ENCODE assay signal across 27 cellular contexts in the genomic region with DNA sequence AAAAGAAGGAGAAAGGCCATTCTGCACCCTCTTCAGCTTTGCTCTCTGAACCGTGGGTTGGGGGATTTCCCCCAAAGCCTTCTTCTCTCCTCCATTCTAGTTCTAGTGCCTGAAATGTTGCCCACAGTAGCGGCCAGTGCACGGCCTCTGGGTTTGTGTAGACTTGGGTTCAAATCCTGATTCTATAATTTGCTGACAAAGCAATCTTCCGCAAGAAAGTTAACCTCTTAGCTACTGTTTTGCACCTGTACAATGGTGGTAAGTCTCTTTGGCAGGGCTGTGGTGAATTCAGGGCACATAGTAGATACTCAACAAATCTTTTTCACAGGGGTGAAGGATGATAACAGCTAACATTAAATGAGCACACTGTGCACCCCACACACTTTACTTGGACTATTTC. TPM values are rescaled to one million over a fixed set of nuclear protein-coding genes. Genes with fewer than 3 reads are reported as not detected.
A peak's percentile ranks its signal among the peaks of the same experiment; 100 is the strongest.
DNase-seq lines count a peak whose midpoint lies in the region; ATAC-seq, FAIRE-seq and TF ChIP-seq lines count a peak whose summit lies in the region.
"Had no signal": no experiment of that assay in that cellular context is flagged by ENCODE, and none has a peak within 500 bp of the region (broad histone marks: within the 10 kb centered on the region; RNA-seq: fewer than 3 reads in every experiment).

No MANE protein-coding gene starts in this region.

- H3K27ac Mint-ChIP-seq in memory B cell: no peak overlapping the region
- H3K27ac Mint-ChIP-seq: CD14-positive monocyte; CD4-positive, alpha-beta memory T cell; CD4-positive, CD25-positive, alpha-beta regulatory T cell had no signal

- TF ChIP-seq CTCF in HepG2 (CRISPR knock-in tag; IDR thresholded peaks at IDR 0.05): no peak
- TF ChIP-seq CTCF in right lobe of liver (IDR thresholded peaks at IDR 0.05): no peak
- TF ChIP-seq CTCF in K562 (IDR thresholded peaks at IDR 0.05 in 2 of 3, conservative IDR thresholded peaks at IDR 0.05 in 1 of 3; ENCODE audit: insufficient read depth in 2 of 3, low read depth in 1 of 3, low read length in 3 of 3): no peak
- TF ChIP-seq CTCF in PC-9 (conservative IDR thresholded peaks at IDR 0.05): no peak

- no peaks in the 10 kb centered on the region for H3F3A ChIP-seq in PC-9 (ENCODE audit: insufficient read depth, low read depth)

- H4K20me1 ChIP-seq in HepG2 (ENCODE audit: insufficient read depth, low read length) (no peaks in the 10 kb centered on the region), K562 (replicated peaks; ENCODE audit: control insufficient read depth, insufficient read depth, low read length) (no peaks in the 10 kb centered on the region), PC-9 (ENCODE audit: insufficient read depth) (no peaks in the 10 kb centered on the region)

- intact Hi-C loops in HepG2 (cut with micrococcal nuclease; ENCODE audit: unreplicated experiment): no loop called here
- intact Hi-C loops in right lobe of liver (cut with DNase I): no loop called here
- intact Hi-C loops in K562 (cut with micrococcal nuclease): no loop called here
- intact Hi-C loops in PC-9 (cut with micrococcal nuclease; ENCODE audit: unreplicated experiment): no loop called here

- no TSS peak for BruUV-seq in HepG2 (replicated peaks; lab: Mats Ljungman, UMichigan)
- no TSS peak for BruUV-seq in K562 (replicated peaks; lab: Mats Ljungman, UMichigan)
- no TSS peak for BruUV-seq in PC-9 (replicated peaks; lab: Mats Ljungman, UMichigan)

- no peaks in the 10 kb centered on the region for H3K9me3 ChIP-seq in HepG2 (ENCODE audit: low read length)
- H3K9me3 ChIP-seq in right lobe of liver: no peaks in the 10 kb centered on the region
- no peaks in the 10 kb centered on the region for H3K9me3 ChIP-seq in K562 (replicated peaks; ENCODE audit: control insufficient read depth, insufficient read depth, low read depth, low read length)
- no peaks in the 10 kb centered on the region for H3K9me3 ChIP-seq in PC-9 (ENCODE audit: insufficient read depth, low read depth)
- H3K9me3 ChIP-seq: BE2C, BLaER1 had no signal

- ATAC-seq in HepG2: no peak
- ATAC-seq in right lobe of liver: no peak
- no peak for ATAC-seq in K562
- ATAC-seq in memory B cell (ENCODE audit: low read depth): peak; percentile 59
- ATAC-seq in HG02852 (IDR thresholded peaks at IDR 0.05; ENCODE audit: unreplicated experiment): no peak
- no peak for ATAC-seq in HG03280 (IDR thresholded peaks at IDR 0.05; ENCODE audit: unreplicated experiment)
- ATAC-seq: GM12878 had no signal

- H3K4me3 ChIP-seq in HepG2 (replicated peaks in 1 of 3; ENCODE audit: insufficient read depth in 1 of 3, low read depth in 2 of 3, low read length in 3 of 3): no peak overlapping the region
- H3K4me3 ChIP-seq in right lobe of liver: no peak overlapping the region
- H3K4me3 ChIP-seq in K562: no peak overlapping the region
- no peak overlapping the region for H3K4me3 ChIP-seq in PC-9
- H3K4me3 ChIP-seq: BLaER1, GM12878 had no signal

- in situ Hi-C loops in HepG2 (cut with HindIII; ENCODE audit: extremely low pct_ligation_motif_present, low pct_unique_long_range_greater_than_20kb): no loop called here
- in situ Hi-C loops in K562 (cut with MboI): no loop called here

- H3K4me1 Mint-ChIP-seq in memory B cell: peaks cover 9% of the 10 kb centered on the region

- H3K9ac ChIP-seq in HepG2 (ENCODE audit: insufficient read depth, low read depth, low read length): no peak overlapping the region
- no peak overlapping the region for H3K9ac ChIP-seq in K562 (ENCODE audit: insufficient read depth in 1 of 2, low read depth in 2 of 2, low read length in 2 of 2)
- H3K9ac ChIP-seq: BLaER1 had no signal

- H3K36me3 ChIP-seq in HepG2 (replicated peaks in 1 of 2; ENCODE audit: control insufficient read depth in 1 of 2, insufficient read depth in 2 of 2, low read length in 2 of 2): no peaks in the 10 kb centered on the region
- no peaks in the 10 kb centered on the region for H3K36me3 ChIP-seq in right lobe of liver
- no peaks in the 10 kb centered on the region for H3K36me3 ChIP-seq in K562 (ENCODE audit: control insufficient read depth, insufficient read depth, low read length)
- no peaks in the 10 kb centered on the region for H3K36me3 ChIP-seq in PC-9 (ENCODE audit: low read depth)
- H3K36me3 ChIP-seq: BE2C, BLaER1 had no signal

- no peaks in the 10 kb centered on the region for H3K9me2 ChIP-seq in PC-9 (ENCODE audit: insufficient read depth)

- H3K27me3 ChIP-seq in HepG2 (ENCODE audit: control insufficient read depth in 1 of 2, insufficient read depth in 2 of 2, low read length in 2 of 2) (peaks cover 2 to 54% of the 10 kb centered on the region in 2 experiments), right lobe of liver (peaks cover 0 to 4% of the 10 kb centered on the region in 2 donors), K562 (ENCODE audit: control insufficient read depth in 2 of 2, insufficient read depth in 2 of 2, low read length in 2 of 2) (peaks cover 5 to 8% of the 10 kb centered on the region in 2 experiments; a peak in 3 of 5 replicates), PC-9 (ENCODE audit: insufficient read depth, low read depth) (peaks cover 80% of the 10 kb centered on the region)

- H3K4me2 ChIP-seq in HepG2 (ENCODE audit: low read depth, low read length) (no peak overlapping the region), K562 (ENCODE audit: insufficient read depth, low read length) (no peak overlapping the region), PC-9 (no peak overlapping the region)
- H3K4me2 ChIP-seq: BLaER1 had no signal

- FAIRE-seq in HepG2 (lab: Jason Lieb, UNC) (no peak), K562 (lab: Jason Lieb, UNC) (no peak)
- FAIRE-seq: GM12878, GM12892, GM18507 had no signal

- H3K4me3 Mint-ChIP-seq in memory B cell: no peak overlapping the region
- H3K4me3 Mint-ChIP-seq: CD14-positive monocyte; CD4-positive, alpha-beta memory T cell; CD4-positive, CD25-positive, alpha-beta regulatory T cell; CD8-positive, alpha-beta memory T cell had no signal

- H3K9me1 ChIP-seq in K562 (ENCODE audit: control insufficient read depth, insufficient read depth, low read length): no peaks in the 10 kb centered on the region

- peaks cover 27% of the 10 kb centered on the region for H3K27me3 Mint-ChIP-seq in memory B cell

- no peak overlapping the region for H3K27ac ChIP-seq in HepG2 (ENCODE audit: extremely low read length, insufficient read depth, low read length)
- no peak overlapping the region for H3K27ac ChIP-seq in right lobe of liver
- H3K27ac ChIP-seq in K562 (ENCODE audit: extremely low read depth, low read depth, low read length): no peak overlapping the region
- no peak overlapping the region for H3K27ac ChIP-seq in PC-9
- H3K27ac ChIP-seq: 22Rv1, BLaER1 had no signal

- no peak for TF ChIP-seq EP300 in HepG2 (IDR thresholded peaks at IDR 0.05; ENCODE audit: low read depth in 2 of 2, low read length in 2 of 2)
- no peak for TF ChIP-seq EP300 in HepG2 (CRISPR knock-in tag; IDR thresholded peaks at IDR 0.05; ENCODE audit: borderline replicate concordance)
- no peak for TF ChIP-seq EP300 in K562 (IDR thresholded peaks at IDR 0.05; ENCODE audit: low read length)

- TF ChIP-seq RAD21 in HepG2 (CRISPR knock-in tag; IDR thresholded peaks at IDR 0.05) (no peak), K562 (CRISPR knock-in tag; conservative IDR thresholded peaks at IDR 0.05 in 1 of 2, IDR thresholded peaks at IDR 0.05 in 1 of 2) (no peak)

- H2AFZ ChIP-seq in HepG2 (ENCODE audit: low read length) (no peak overlapping the region), K562 (ENCODE audit: low read depth, low read length) (no peak overlapping the region), PC-9 (no peak overlapping the region)

- CTCF ChIA-PET in HepG2 (lab: Yijun Ruan, JAX; ENCODE audit: low intra/inter-chr PET ratio, low total read pairs) (no interaction called here), K562 (lab: Yijun Ruan, JAX; ENCODE audit: low intra/inter-chr PET ratio) (no interaction called here), PC-9 (lab: Charles Lee) (no interaction called here)

- no peaks in the 10 kb centered on the region for H3K36me3 Mint-ChIP-seq in memory B cell
- H3K36me3 Mint-ChIP-seq: CD14-positive monocyte; CD4-positive, alpha-beta memory T cell; CD4-positive, CD25-positive, alpha-beta regulatory T cell; CD8-positive, alpha-beta memory T cell had no signal

- no peaks in the 10 kb centered on the region for H3K79me2 ChIP-seq in HepG2 (ENCODE audit: insufficient read depth, low read length)
- H3K79me2 ChIP-seq in K562 (ENCODE audit: control insufficient read depth, insufficient read depth, low read length): no peaks in the 10 kb centered on the region
- no peaks in the 10 kb centered on the region for H3K79me2 ChIP-seq in PC-9 (ENCODE audit: low read depth)

- no peaks in the 10 kb centered on the region for H3K9me3 Mint-ChIP-seq in memory B cell

- peaks cover 33% of the 10 kb centered on the region for H3K4me1 ChIP-seq in HepG2 (ENCODE audit: insufficient read depth, low read length)
- H3K4me1 ChIP-seq in right lobe of liver: no peaks in the 10 kb centered on the region
- H3K4me1 ChIP-seq in K562 (replicated peaks in 1 of 2; ENCODE audit: control insufficient read depth in 2 of 2, insufficient read depth in 2 of 2, low read length in 2 of 2): no peaks in the 10 kb centered on the region
- no peaks in the 10 kb centered on the region for H3K4me1 ChIP-seq in PC-9 (replicated peaks; ENCODE audit: insufficient read depth)
- H3K4me1 ChIP-seq: BE2C, BLaER1 had no signal

- no peak for TF ChIP-seq POLR2A in HepG2 (IDR thresholded peaks at IDR 0.05; ENCODE audit: insufficient read depth in 1 of 2, low read depth in 2 of 2, low read length in 2 of 2)
- TF ChIP-seq POLR2A in right lobe of liver (IDR thresholded peaks at IDR 0.05): no peak
- no peak for TF ChIP-seq POLR2A in K562 (conservative IDR thresholded peaks at IDR 0.05)

- POLR2A ChIA-PET in HepG2 (lab: Yijun Ruan, JAX) (no interaction called here), K562 (lab: Yijun Ruan, JAX) (no interaction called here), PC-9 (lab: Charles Lee; ENCODE audit: unreplicated experiment) (no interaction called here)

- 42% methylated on average over 4 of the region's 4 CpGs for WGBS in HepG2 (ENCODE audit: low lambda C conversion rate)
- WGBS in right lobe of liver (ENCODE audit: insufficient coverage, low coverage, low lambda C conversion rate, missing lambda C conversion rate): 53% methylated on average over 3 of the region's 4 CpGs
- 0% methylated on average over 4 of the region's 4 CpGs for WGBS in K562 (ENCODE audit: insufficient coverage, low coverage, missing lambda C conversion rate)

- no peak for DNase-seq in HepG2 (ENCODE audit: low spot score)
- DNase-seq in right lobe of liver: no peak
- no peak for DNase-seq in K562 (ENCODE audit: extremely low read depth in 1 of 4, low spot score in 3 of 4)
- no peak for DNase-seq in memory B cell (ENCODE audit: low spot score in 2 of 2)
- no peak for DNase-seq in PC-9
- DNase-seq: ACHN; BE2C; C1 segment of cervical spinal cord; CD4-positive, alpha-beta memory T cell; CD4-positive, CD25-positive, alpha-beta regulatory T cell; CD8-positive, alpha-beta memory T cell; COR-L47; DMS 273 treated with DMSO at 0.1 percent for 48 hours; DMS153; DMS53; DMS79; DND-41; EL; GDM1 had no signal

RNA-seq across cellular contexts. Expression of a gene that starts 5.8 kb away (rescaled TPM):
- total RNA-seq in HepG2 (2016; rRNA removed; fragmentation: Illumina TruSeq; extraction: Trizol) (not detected in 2 replicates), right lobe of liver (1 to 10 TPM in 1 of 6 experiments, under 1 TPM in 5; 0.18 to 1.0 (median 0.57) TPM), K562 (2014; rRNA removed) (not detected in 2 replicates), K562 (2014; rRNA removed; fragmentation: Illumina TruSeq; extraction: Trizol) (not detected in 2 replicates), K562 (2015; rRNA removed; fragmentation: Illumina TruSeq; extraction: Trizol) (not detected in 2 replicates), K562 (2021) (not detected in 2 replicates), PC-9 (2021) (not detected in 2 replicates)
- total RNA-seq in HepG2 (2016; cell fraction: cytosol; rRNA removed; fragmentation: Illumina TruSeq; extraction: Trizol; ENCODE audit: low read depth): not detected in 2 replicates
- not detected in 2 replicates for total RNA-seq in HepG2 (2016; cell fraction: insoluble cytoplasmic fraction; rRNA removed; fragmentation: Illumina TruSeq; extraction: Trizol)
- total RNA-seq in HepG2 (2016; cell fraction: membrane; rRNA removed; fragmentation: Illumina TruSeq; extraction: Trizol): not detected in 2 replicates
- not detected in 2 replicates for total RNA-seq in HepG2 (2016; cell fraction: nucleus; rRNA removed; fragmentation: Illumina TruSeq; extraction: Trizol)
- polyA plus RNA-seq in HepG2 (2011; rRNA removed) (0.05 TPM in 1 of 2 replicates, not detected in the other), K562 (2011; rRNA removed) (not detected in 2 replicates), K562 (2014; fragmentation: Illumina TruSeq; extraction: Trizol) (not detected in 2 replicates), K562 (2014; fragmentation: Nextera tagmentation; extraction: Ambion mirVana) (not detected), K562 (2014; rRNA removed) (not detected in 2 replicates)
- polyA plus RNA-seq in HepG2 (2011; cell fraction: cytosol; rRNA removed): 0.01 TPM in 2 replicates
- polyA plus RNA-seq in HepG2 (2011; cell fraction: nucleus; rRNA removed): 0.06 and 0.19 TPM in 2 replicates
- polyA plus RNA-seq in HepG2 (2012): 0.04 TPM in 1 of 2 replicates, not detected in the other
- not detected in 2 replicates for polyA plus RNA-seq in HepG2 (2016; cell fraction: cytosol; fragmentation: Illumina TruSeq; extraction: Trizol; ENCODE audit: low read depth)
- polyA plus RNA-seq in HepG2 (2016; cell fraction: insoluble cytoplasmic fraction; fragmentation: Illumina TruSeq; extraction: Trizol; ENCODE audit: low read depth): not detected in 2 replicates
- not detected in 2 replicates for polyA plus RNA-seq in HepG2 (2016; cell fraction: membrane; fragmentation: Illumina TruSeq; extraction: Trizol; ENCODE audit: low read depth)
- polyA plus RNA-seq in HepG2 (2016; cell fraction: nucleus; fragmentation: Illumina TruSeq; extraction: Trizol; ENCODE audit: insufficient read depth, low read depth): not detected in 2 replicates
- polyA minus RNA-seq in HepG2 (2011; rRNA and poly(A)+ RNA removed; ENCODE audit: low replicate concordance): 0.06 and 0.80 TPM in 2 replicates
- not detected in 2 replicates for polyA minus RNA-seq in HepG2 (2011; cell fraction: cytosol; rRNA and poly(A)+ RNA removed)
- 0.13 and 0.37 TPM in 2 replicates for polyA minus RNA-seq in HepG2 (2011; cell fraction: nucleus; rRNA and poly(A)+ RNA removed)
- total RNA-seq in K562 (2011; cell fraction: chromatin; rRNA removed; ENCODE audit: low replicate concordance): not detected in 2 replicates
- total RNA-seq in K562 (2011; cell fraction: nucleolus; rRNA removed): not detected in 2 replicates
- total RNA-seq in K562 (2011; cell fraction: nucleoplasm; rRNA removed): not detected in 2 replicates
- not detected in 2 replicates for polyA plus RNA-seq in K562 (2011; cell fraction: cytosol; rRNA removed)
- not detected in 2 replicates for polyA plus RNA-seq in K562 (2011; cell fraction: nucleus; rRNA removed)
- polyA plus RNA-seq in K562 (2012): 0.01 and 0.24 TPM in 2 replicates
- not detected in 2 replicates for polyA minus RNA-seq in K562 (2011; rRNA and poly(A)+ RNA removed)
- polyA minus RNA-seq in K562 (2011; cell fraction: cytosol; rRNA and poly(A)+ RNA removed): not detected in 2 replicates
- polyA minus RNA-seq in K562 (2011; cell fraction: nucleus; rRNA and poly(A)+ RNA removed): not detected in 2 replicates
- polyA plus RNA-seq: CD14-positive monocyte had no signal

RNA-seq across cellular contexts. Expression of a gene that starts 42.7 kb away (rescaled TPM):
- total RNA-seq in HepG2 (2016; rRNA removed; fragmentation: Illumina TruSeq; extraction: Trizol) (11.4 and 12.4 TPM in 2 replicates), right lobe of liver (1 to 10 TPM; 4.1 to 7.6 (median 6.0) TPM), K562 (2014; rRNA removed) (2.2 and 3.4 TPM in 2 replicates), K562 (2014; rRNA removed; fragmentation: Illumina TruSeq; extraction: Trizol) (2.7 and 3.4 TPM in 2 replicates), K562 (2015; rRNA removed; fragmentation: Illumina TruSeq; extraction: Trizol) (3.3 and 3.4 TPM in 2 replicates), K562 (2021) (3.8 TPM in 2 replicates), PC-9 (2021) (6.2 and 6.8 TPM in 2 replicates)
- 3.3 and 4.0 TPM in 2 replicates for total RNA-seq in HepG2 (2016; cell fraction: cytosol; rRNA removed; fragmentation: Illumina TruSeq; extraction: Trizol; ENCODE audit: low read depth)
- total RNA-seq in HepG2 (2016; cell fraction: insoluble cytoplasmic fraction; rRNA removed; fragmentation: Illumina TruSeq; extraction: Trizol): 9.6 and 11.0 TPM in 2 replicates
- total RNA-seq in HepG2 (2016; cell fraction: membrane; rRNA removed; fragmentation: Illumina TruSeq; extraction: Trizol): 7.1 and 7.7 TPM in 2 replicates
- total RNA-seq in HepG2 (2016; cell fraction: nucleus; rRNA removed; fragmentation: Illumina TruSeq; extraction: Trizol): 10.9 and 11.0 TPM in 2 replicates
- polyA plus RNA-seq in HepG2 (2011; rRNA removed) (25.3 and 27.2 TPM in 2 replicates), K562 (2011; rRNA removed) (6.7 and 7.3 TPM in 2 replicates), K562 (2014; fragmentation: Illumina TruSeq; extraction: Trizol) (4.8 and 6.3 TPM in 2 replicates), K562 (2014; fragmentation: Nextera tagmentation; extraction: Ambion mirVana) (1 to 10 TPM in 1 of 2 experiments, under 1 TPM in 1; 0.83 to 1.5 TPM), K562 (2014; rRNA removed) (4.6 and 4.8 TPM in 2 replicates)
- polyA plus RNA-seq in HepG2 (2011; cell fraction: cytosol; rRNA removed): 20.2 and 21.1 TPM in 2 replicates
- 14.4 and 15.0 TPM in 2 replicates for polyA plus RNA-seq in HepG2 (2011; cell fraction: nucleus; rRNA removed)
- 10.1 and 10.6 TPM in 2 replicates for polyA plus RNA-seq in HepG2 (2012)
- 2.5 and 2.6 TPM in 2 replicates for polyA plus RNA-seq in HepG2 (2016; cell fraction: cytosol; fragmentation: Illumina TruSeq; extraction: Trizol; ENCODE audit: low read depth)
- polyA plus RNA-seq in HepG2 (2016; cell fraction: insoluble cytoplasmic fraction; fragmentation: Illumina TruSeq; extraction: Trizol; ENCODE audit: low read depth): 17.4 and 17.9 TPM in 2 replicates
- polyA plus RNA-seq in HepG2 (2016; cell fraction: membrane; fragmentation: Illumina TruSeq; extraction: Trizol; ENCODE audit: low read depth): 4.7 and 4.9 TPM in 2 replicates
- polyA plus RNA-seq in HepG2 (2016; cell fraction: nucleus; fragmentation: Illumina TruSeq; extraction: Trizol; ENCODE audit: insufficient read depth, low read depth): 16.0 and 16.8 TPM in 2 replicates
- polyA minus RNA-seq in HepG2 (2011; rRNA and poly(A)+ RNA removed; ENCODE audit: low replicate concordance): 7.5 and 22.8 TPM in 2 replicates
- 8.2 and 8.5 TPM in 2 replicates for polyA minus RNA-seq in HepG2 (2011; cell fraction: cytosol; rRNA and poly(A)+ RNA removed)
- polyA minus RNA-seq in HepG2 (2011; cell fraction: nucleus; rRNA and poly(A)+ RNA removed): 29.7 and 35.1 TPM in 2 replicates
- total RNA-seq in K562 (2011; cell fraction: chromatin; rRNA removed; ENCODE audit: low replicate concordance): 3.4 and 6.0 TPM in 2 replicates
- total RNA-seq in K562 (2011; cell fraction: nucleolus; rRNA removed): 2.5 and 2.7 TPM in 2 replicates
- 4.0 and 6.3 TPM in 2 replicates for total RNA-seq in K562 (2011; cell fraction: nucleoplasm; rRNA removed)
- 5.5 and 8.0 TPM in 2 replicates for polyA plus RNA-seq in K562 (2011; cell fraction: cytosol; rRNA removed)
- 4.5 and 5.5 TPM in 2 replicates for polyA plus RNA-seq in K562 (2011; cell fraction: nucleus; rRNA removed)
- 4.3 and 4.9 TPM in 2 replicates for polyA plus RNA-seq in K562 (2012)
- 5.1 and 6.7 TPM in 2 replicates for polyA minus RNA-seq in K562 (2011; rRNA and poly(A)+ RNA removed)
- 1.5 and 2.7 TPM in 2 replicates for polyA minus RNA-seq in K562 (2011; cell fraction: cytosol; rRNA and poly(A)+ RNA removed)
- polyA minus RNA-seq in K562 (2011; cell fraction: nucleus; rRNA and poly(A)+ RNA removed): 4.8 and 4.9 TPM in 2 replicates
